8 cellular contexts compared by ENCODE assay signal in genomic region chr3:23805881-23806321, GRCh38. TPM values are rescaled to one million over a fixed set of nuclear protein-coding genes. Genes with fewer than 3 reads are reported as not detected.
DNase-seq lines count a peak whose midpoint lies in the region; ATAC-seq and TF ChIP-seq lines count a peak whose summit lies in the region.

TSS of gene UBE2E1 (plus strand) at chr3:23805955. CDS start at chr3:23807270, 1,315 bp downstream.

- H2AFZ ChIP-seq in OCI-LY3 (ENCODE audit: low read depth, low read length): peak within 1 kb of the TSS; percentile 62

- H4K20me1 ChIP-seq in OCI-LY3 (ENCODE audit: insufficient read depth, low read length): 0 out of 2 replicates have a peak, but pooled peaks cover 3% of the 10 kb centered on the region

- H3K4me2 ChIP-seq in OCI-LY3 (ENCODE audit: low read length): peak within 1 kb of the TSS; percentile 99

- ATAC-seq in GM18868 (IDR thresholded peaks at IDR 0.05; ENCODE audit: unreplicated experiment) (peak; percentile 68), HG03103 (IDR thresholded peaks at IDR 0.05; ENCODE audit: low read depth, unreplicated experiment) (peak; percentile 59)
- peak; percentile 85 for ATAC-seq in stimulated activated memory B cell treated with anti-CD40 and anti-IgM and Interleukin-4, amounts not matched to agents 10 μg/mL and 1 μg/mL and 100 μg/mL, for 72 hours

- H3K9me3 ChIP-seq in OCI-LY3 (ENCODE audit: insufficient read depth, low read length) (no peaks in the 10 kb centered on the region), mucosa of rectum (ENCODE audit: control insufficient read depth in 2 of 2, low read length in 2 of 2) (no peaks in the 10 kb centered on the region)

- H3K36me3 Mint-ChIP-seq in stimulated activated memory B cell treated with anti-CD40 and anti-IgM and Interleukin-4, amounts not matched to agents 10 μg/mL and 1 μg/mL and 100 μg/mL, for 72 hours: peaks cover 16% of the 10 kb centered on the region

- no peaks in the 10 kb centered on the region for H3K9me3 Mint-ChIP-seq in stimulated activated memory B cell treated with anti-CD40 and anti-IgM and Interleukin-4, amounts not matched to agents 10 μg/mL and 1 μg/mL and 100 μg/mL, for 72 hours

- H3K4me3 Mint-ChIP-seq in stimulated activated memory B cell treated with anti-CD40 and anti-IgM and Interleukin-4, amounts not matched to agents 10 μg/mL and 1 μg/mL and 100 μg/mL, for 72 hours: peak within 1 kb of the TSS; percentile 100

- H3K4me1 Mint-ChIP-seq in stimulated activated memory B cell treated with anti-CD40 and anti-IgM and Interleukin-4, amounts not matched to agents 10 μg/mL and 1 μg/mL and 100 μg/mL, for 72 hours: peaks cover 49% of the 10 kb centered on the region

- DNase-seq in AG10803 (ENCODE audit: low read depth) (peak; percentile 82), activated T-cell treated with anti-CD3 and anti-CD28 coated beads for 48 hours (ENCODE audit: low read depth) (peak; percentile 49), epithelial cell of proximal tubule (ENCODE audit: low read depth) (no peak)

- H3K27me3 Mint-ChIP-seq in stimulated activated memory B cell treated with anti-CD40 and anti-IgM and Interleukin-4, amounts not matched to agents 10 μg/mL and 1 μg/mL and 100 μg/mL, for 72 hours: no peaks in the 10 kb centered on the region

- H3K27me3 ChIP-seq in OCI-LY3 (ENCODE audit: low read depth, low read length) (peaks cover 32% of the 10 kb centered on the region), mucosa of rectum (ENCODE audit: control insufficient read depth in 2 of 2, insufficient read depth in 2 of 2, low read length in 2 of 2) (no peaks in the 10 kb centered on the region)

- H3K4me3 ChIP-seq in AG10803 (ENCODE audit: low read length) (peak within 1 kb of the TSS; percentile 77), OCI-LY3 (ENCODE audit: low read length) (peak within 1 kb of the TSS; percentile 90), epithelial cell of proximal tubule (ENCODE audit: low read depth, low read length) (peak within 1 kb of the TSS; percentile 80), mucosa of rectum (ENCODE audit: low read length in 2 of 2) (peak within 1 kb of the TSS; percentile 76 to 77)

- TF ChIP-seq CTCF in AG10803 (conservative IDR thresholded peaks at IDR 0.05; ENCODE audit: low read length) (no peak), OCI-LY3 (IDR thresholded peaks at IDR 0.05; ENCODE audit: low read depth, low read length) (no peak), epithelial cell of proximal tubule (conservative IDR thresholded peaks at IDR 0.05; ENCODE audit: low read depth, low read length) (no peak)

- peaks cover 29% of the 10 kb centered on the region for H3K4me1 ChIP-seq in OCI-LY3 (ENCODE audit: low read length)
- H3K4me1 ChIP-seq in mucosa of rectum (ENCODE audit: control insufficient read depth in 2 of 2, insufficient read depth in 2 of 2, low read length in 2 of 2): peaks cover 12 to 24% of the 10 kb centered on the region in 2 donors

- H3K9ac ChIP-seq in OCI-LY3 (ENCODE audit: low read length): peak within 1 kb of the TSS; percentile 86
- peak within 1 kb of the TSS; percentile 56 to 75 for H3K9ac ChIP-seq in mucosa of rectum (ENCODE audit: low read depth in 1 of 2, low read length in 2 of 2)

- H3K36me3 ChIP-seq in OCI-LY3 (replicated peaks; ENCODE audit: low read depth, low read length): peaks cover 17% of the 10 kb centered on the region
- H3K36me3 ChIP-seq in mucosa of rectum (ENCODE audit: control insufficient read depth in 2 of 2, insufficient read depth in 2 of 2, low read length in 2 of 2): no peaks in the 10 kb centered on the region

- H3K79me2 ChIP-seq in OCI-LY3 (ENCODE audit: low read length): peaks cover 15% of the 10 kb centered on the region

- H3K27ac ChIP-seq in OCI-LY3 (ENCODE audit: low read length) (peak within 1 kb of the TSS; percentile 7; the same call in 1 of the 2 replicates), mucosa of rectum (ENCODE audit: low read depth in 2 of 2, low read length in 2 of 2) (peak within 1 kb of the TSS; percentile 70 to 72)

- peak within 1 kb of the TSS; percentile 98 for H3K27ac Mint-ChIP-seq in stimulated activated memory B cell treated with anti-CD40 and anti-IgM and Interleukin-4, amounts not matched to agents 10 μg/mL and 1 μg/mL and 100 μg/mL, for 72 hours

RNA-seq across cellular contexts. Expression of gene UBE2E1, which starts in this region (rescaled TPM):
- 76.7 and 94.9 TPM in 2 replicates for total RNA-seq in epithelial cell of proximal tubule
